9 cellular contexts compared by ENCODE assay signal in genomic region chr6:38570750-38571149, GRCh38.
A peak's percentile ranks its signal among the peaks of the same experiment; 100 is the strongest.
DNase-seq lines count a peak whose midpoint lies in the region; ATAC-seq and TF ChIP-seq lines count a peak whose summit lies in the region.
"Had no signal": no experiment of that assay in that cellular context is flagged by ENCODE, and none has a peak within 500 bp of the region (broad histone marks: within the 10 kb centered on the region; RNA-seq: fewer than 3 reads in every experiment).

No MANE protein-coding gene starts in this region.

- H3K4me3 Mint-ChIP-seq in glutamatergic neuron (ENCODE audit: unreplicated experiment) = no peak overlapping the region
- H3K4me3 Mint-ChIP-seq: activated CD8-positive, alpha-beta memory T cell treated with anti-CD3 and anti-CD28 coated beads, Interleukin-2, amount 10 ng/mL, durations not matched to agents 7 days and 5 days had no signal

- in situ Hi-C loops in ACHN (cut with HindIII; ENCODE audit: low pct_ligation_motif_present, low pct_unique_long_range_greater_than_20kb, low sequenced_read_pairs) = no loop called here

- no peak for ATAC-seq in GM21529 (IDR thresholded peaks at IDR 0.05; ENCODE audit: unreplicated experiment)
- no peak for ATAC-seq in aorta (ENCODE audit: low FRiP score)
- no peak for ATAC-seq in HG03108 (IDR thresholded peaks at IDR 0.05; ENCODE audit: unreplicated experiment)
- ATAC-seq: activated CD8-positive, alpha-beta memory T cell treated with anti-CD3 and anti-CD28 coated beads, Interleukin-2, amount 10 ng/mL, durations not matched to agents 7 days and 5 days had no signal

- peaks cover 2% of the 10 kb centered on the region for H3K9me3 Mint-ChIP-seq in glutamatergic neuron (ENCODE audit: unreplicated experiment)

- H3K27ac Mint-ChIP-seq in glutamatergic neuron (ENCODE audit: unreplicated experiment) = no peak overlapping the region

- no peaks in the 10 kb centered on the region for H3K27me3 ChIP-seq in aorta (ENCODE audit: control insufficient read depth in 1 of 2, insufficient read depth in 2 of 2, low read length in 1 of 2)

- no peak overlapping the region for H3K27ac ChIP-seq in aorta (ENCODE audit: low read depth in 1 of 2, low read length in 2 of 2)

- peaks cover 28% of the 10 kb centered on the region for H3K4me1 Mint-ChIP-seq in glutamatergic neuron (ENCODE audit: low read depth, unreplicated experiment)

- no peaks in the 10 kb centered on the region for H3K36me3 ChIP-seq in aorta (ENCODE audit: control insufficient read depth in 1 of 2, insufficient read depth in 2 of 2, low read length in 1 of 2)

- H3K36me3 Mint-ChIP-seq in glutamatergic neuron (ENCODE audit: unreplicated experiment) = no peaks in the 10 kb centered on the region
- H3K36me3 Mint-ChIP-seq: activated CD8-positive, alpha-beta memory T cell treated with anti-CD3 and anti-CD28 coated beads, Interleukin-2, amount 10 ng/mL, durations not matched to agents 7 days and 5 days had no signal

- H3K27me3 Mint-ChIP-seq in glutamatergic neuron (ENCODE audit: unreplicated experiment) = no peaks in the 10 kb centered on the region
- H3K27me3 Mint-ChIP-seq: activated CD8-positive, alpha-beta memory T cell treated with anti-CD3 and anti-CD28 coated beads, Interleukin-2, amount 10 ng/mL, durations not matched to agents 7 days and 5 days had no signal

- intact Hi-C loops in aorta (cut with DNase I) = no loop called here

- 33 to 39% methylated on average over 2 of the region's 2 CpGs for WGBS in aorta, 2 donors

- TF ChIP-seq CTCF in GM12864 (IDR thresholded peaks at IDR 0.05; ENCODE audit: low read depth, low read length, missing control alignments) = peak; percentile 25
- TF ChIP-seq CTCF in glutamatergic neuron (IDR thresholded peaks at IDR 0.05; ENCODE audit: partially characterized antibody, unreplicated experiment) = peak; percentile 43

- no peaks in the 10 kb centered on the region for H3K4me1 ChIP-seq in aorta (ENCODE audit: control insufficient read depth in 1 of 2, insufficient read depth in 2 of 2, low read length in 2 of 2)

- H3K9me3 ChIP-seq in aorta (ENCODE audit: control insufficient read depth, low read length) = no peaks in the 10 kb centered on the region

- DNase-seq in ACHN = peak; percentile 24
- DNase-seq in GM12864 (ENCODE audit: low read depth) = no peak
- DNase-seq in RKO (ENCODE audit: low spot score) = peak; percentile 53
- no peak for DNase-seq in glutamatergic neuron
- no peak for DNase-seq in aorta
- no peak for DNase-seq in iPS-NIHi7 (ENCODE audit: extremely low spot score)
- DNase-seq: activated CD8-positive, alpha-beta memory T cell treated with anti-CD3 and anti-CD28 coated beads, Interleukin-2, amount 10 ng/mL, durations not matched to agents 7 days and 5 days had no signal

- H3K4me3 ChIP-seq in GM12864 (ENCODE audit: low read depth, low read length) (no peak overlapping the region), aorta (ENCODE audit: low read length in 2 of 2) (no peak overlapping the region)

Comparison
In these comparisons a context has a peak if more than half of its experiments do, and no peak if none do; other contexts are left out.
1. DNase-seq: peak in ACHN (single experiment) and RKO (single experiment); none in GM12864 (single experiment), glutamatergic neuron (single experiment), aorta (0 of 2) and iPS-NIHi7 (single experiment).